25 cellular contexts compared by ENCODE assay signal in genomic region chr7:98027342-98028033, GRCh38. TPM values are rescaled to one million over a fixed set of nuclear protein-coding genes. Genes with fewer than 3 reads are reported as not detected.
DNase-seq lines count a peak whose midpoint lies in the region; ATAC-seq, FAIRE-seq and TF ChIP-seq lines count a peak whose summit lies in the region.
"Had no signal": no experiment of that assay in that cellular context is flagged by ENCODE, and none has a peak within 500 bp of the region (broad histone marks: within the 10 kb centered on the region; RNA-seq: fewer than 3 reads in every experiment).

No MANE protein-coding gene starts in this region.

- H3K4me1 ChIP-seq in breast epithelium: no peaks in the 10 kb centered on the region
- H3K4me1 ChIP-seq in HEK293 (ENCODE audit: control insufficient read depth, insufficient read depth, low read length): no peaks in the 10 kb centered on the region
- H3K4me1 ChIP-seq: BLaER1 treated with 17β-estradiol and CSF1 and Interleukin-3, amounts not matched to agents 10 nM and 100 nM; Peyer's patch had no signal

- H3K4me3 Mint-ChIP-seq in MCF 10A (ENCODE audit: unreplicated experiment) (no peak overlapping the region), WTC11 (no peak overlapping the region)
- no peak overlapping the region for H3K4me3 Mint-ChIP-seq in activated CD4-positive, alpha-beta T cell treated with anti-CD3 and anti-CD28 coated beads, Interleukin-2, amount 10 ng/mL, durations not matched to agents 24 days and 14 days
- H3K4me3 Mint-ChIP-seq: CD8-positive, alpha-beta T cell; HFFc6; T-helper 17 cell had no signal

- no peak overlapping the region for H3K4me3 ChIP-seq in breast epithelium
- no peak overlapping the region for H3K4me3 ChIP-seq in HEK293 (ENCODE audit: low read depth, low read length)
- H3K4me3 ChIP-seq: BLaER1 treated with 17β-estradiol and CSF1 and Interleukin-3, amounts not matched to agents 10 nM and 100 nM; Peyer's patch had no signal

- no peaks in the 10 kb centered on the region for H3K36me3 ChIP-seq in breast epithelium
- H3K36me3 ChIP-seq in HEK293 (ENCODE audit: control insufficient read depth in 2 of 2, insufficient read depth in 1 of 2, low read length in 2 of 2): no peaks in the 10 kb centered on the region
- H3K36me3 ChIP-seq: BLaER1 treated with 17β-estradiol and CSF1 and Interleukin-3, amounts not matched to agents 10 nM and 100 nM; Peyer's patch had no signal

- peaks cover 6% of the 10 kb centered on the region for H3K4me1 Mint-ChIP-seq in MCF 10A (ENCODE audit: insufficient read depth, unreplicated experiment)
- no peaks in the 10 kb centered on the region for H3K4me1 Mint-ChIP-seq in WTC11
- H3K4me1 Mint-ChIP-seq in activated CD4-positive, alpha-beta T cell treated with anti-CD3 and anti-CD28 coated beads, Interleukin-2, amount 10 ng/mL, durations not matched to agents 24 days and 14 days: no peaks in the 10 kb centered on the region
- H3K4me1 Mint-ChIP-seq: T-helper 17 cell had no signal

- H3K27me3 ChIP-seq in breast epithelium: no peaks in the 10 kb centered on the region
- H3K27me3 ChIP-seq: BLaER1 treated with 17β-estradiol and CSF1 and Interleukin-3, amounts not matched to agents 10 nM and 100 nM; Peyer's patch had no signal

- TF ChIP-seq POLR2A in breast epithelium (IDR thresholded peaks at IDR 0.05): no peak

- intact Hi-C loops in MCF 10A (cut with micrococcal nuclease): no loop called here
- intact Hi-C loops in breast epithelium (cut with DNase I; ENCODE audit: low total_unique reads): loop anchor here (10.0 kb wide), 1 partner anchor 137 kb away; no protein-coding TSS in a partner anchor
- intact Hi-C loops in activated CD4-positive, alpha-beta T cell treated with anti-CD3 and anti-CD28 coated beads, Interleukin-2, amount 10 ng/mL, durations not matched to agents 24 days and 14 days (cut with micrococcal nuclease): no loop called here

- TF ChIP-seq CTCF in MCF 10A (IDR thresholded peaks at IDR 0.05; ENCODE audit: unreplicated experiment): no peak
- no peak for TF ChIP-seq CTCF in breast epithelium (IDR thresholded peaks at IDR 0.05)
- TF ChIP-seq CTCF in HEK293 (tag by site-specific recombination; IDR thresholded peaks at IDR 0.05): no peak
- TF ChIP-seq CTCF in WTC11 (IDR thresholded peaks at IDR 0.05): no peak

- ATAC-seq in WTC11: no peak
- no peak for ATAC-seq in GM18870 (IDR thresholded peaks at IDR 0.05; ENCODE audit: unreplicated experiment)
- ATAC-seq: CD8-positive, alpha-beta T cell; T-helper 17 cell had no signal

- CTCF ChIA-PET in MCF 10A (lab: Yijun Ruan, JAX): interaction anchor here (0.5 to 18.5 kb wide), 2 partner anchors 143 to 874 kb away, joined by 3 to 739 read pairs; no protein-coding TSS in a partner anchor
- CTCF ChIA-PET in HEK293 (lab: Yijun Ruan, JAX): no interaction called here
- CTCF ChIA-PET in WTC11 (lab: Charles Lee): interaction anchor here (0.7 kb wide), 1 partner anchor 124 kb away, joined by 6 read pairs; no protein-coding TSS in a partner anchor

- H3K27me3 Mint-ChIP-seq in MCF 10A (ENCODE audit: insufficient read depth, unreplicated experiment) (peaks cover 12% of the 10 kb centered on the region), WTC11 (ENCODE audit: low read depth) (no peaks in the 10 kb centered on the region)
- no peaks in the 10 kb centered on the region for H3K27me3 Mint-ChIP-seq in activated CD4-positive, alpha-beta T cell treated with anti-CD3 and anti-CD28 coated beads, Interleukin-2, amount 10 ng/mL, durations not matched to agents 24 days and 14 days

- FAIRE-seq in urothelium cell line (lab: Jason Lieb, UNC): no peak
- FAIRE-seq: G401.6, GM19239, H54 had no signal

- H3K27ac Mint-ChIP-seq in MCF 10A (ENCODE audit: low read depth, unreplicated experiment) (peak overlapping the region; percentile 10), WTC11 (no peak overlapping the region)
- no peak overlapping the region for H3K27ac Mint-ChIP-seq in activated CD4-positive, alpha-beta T cell treated with anti-CD3 and anti-CD28 coated beads, Interleukin-2, amount 10 ng/mL, durations not matched to agents 24 days and 14 days
- H3K27ac Mint-ChIP-seq: CD8-positive, alpha-beta T cell; HFFc6; T-helper 17 cell had no signal

- no TSS peak for BruUV-seq in MCF 10A (replicated peaks; lab: Mats Ljungman, UMichigan)

- DNase-seq in MCF 10A (ENCODE audit: unreplicated experiment) (no peak), breast epithelium (ENCODE audit: low spot score in 2 of 2) (no peak), WTC11 (ENCODE audit: low spot score) (no peak), urothelium cell line (ENCODE audit: low spot score) (peak; percentile 59), NCI-H2029 (lab: John Stamatoyannopoulos, UW) (no peak)
- DNase-seq in activated CD4-positive, alpha-beta T cell treated with anti-CD3 and anti-CD28 coated beads, Interleukin-2, amount 10 ng/mL, durations not matched to agents 24 days and 14 days: no peak
- DNase-seq: CD8-positive, alpha-beta T cell; HFFc6; MV-4-11; NCI-H1694; NCI-H2081 treated with DMSO at 0.1 percent for 48 hours; NCI-H2171 treated with DMSO at 0.1 percent for 48 hours; NCI-H446 treated with DMSO at 0.1 percent for 48 hours; NCI-H526 treated with DMSO at 0.1 percent for 48 hours; Peyer's patch; T-helper 17 cell had no signal

- no peak overlapping the region for H3K27ac ChIP-seq in breast epithelium
- no peak overlapping the region for H3K27ac ChIP-seq in HEK293 (ENCODE audit: extremely low read depth, low read depth, low read length)
- H3K27ac ChIP-seq: BLaER1 treated with 17β-estradiol and CSF1 and Interleukin-3, amounts not matched to agents 10 nM and 100 nM; HL-60; KMS-11; Peyer's patch had no signal

- H3K36me3 Mint-ChIP-seq in MCF 10A (ENCODE audit: insufficient read depth, unreplicated experiment) (no peaks in the 10 kb centered on the region), WTC11 (no peaks in the 10 kb centered on the region)
- H3K36me3 Mint-ChIP-seq in activated CD4-positive, alpha-beta T cell treated with anti-CD3 and anti-CD28 coated beads, Interleukin-2, amount 10 ng/mL, durations not matched to agents 24 days and 14 days (ENCODE audit: low read depth): no peaks in the 10 kb centered on the region
- H3K36me3 Mint-ChIP-seq: CD8-positive, alpha-beta T cell had no signal

- H3K9me3 Mint-ChIP-seq in MCF 10A (ENCODE audit: unreplicated experiment) (no peaks in the 10 kb centered on the region), WTC11 (no peaks in the 10 kb centered on the region)
- no peaks in the 10 kb centered on the region for H3K9me3 Mint-ChIP-seq in activated CD4-positive, alpha-beta T cell treated with anti-CD3 and anti-CD28 coated beads, Interleukin-2, amount 10 ng/mL, durations not matched to agents 24 days and 14 days
- H3K9me3 Mint-ChIP-seq: HFFc6 had no signal

- POLR2A ChIA-PET in MCF 10A (lab: Yijun Ruan, JAX) (no interaction called here), HEK293 (lab: Yijun Ruan, JAX) (no interaction called here), WTC11 (lab: Charles Lee) (no interaction called here)

- H3K9me3 ChIP-seq in breast epithelium (no peaks in the 10 kb centered on the region), HEK293 (ENCODE audit: control insufficient read depth, insufficient read depth, low read depth, low read length) (no peaks in the 10 kb centered on the region)
- H3K9me3 ChIP-seq: Peyer's patch had no signal

TF ChIP-seq in HEK293, 187 proteins besides CTCF, POLR2A, EP300 and RAD21:
- TF ChIP-seq ZNF138 (tag by site-specific recombination; IDR thresholded peaks at IDR 0.05; ENCODE audit: borderline replicate concordance): no peak
- TF ChIP-seq ZNF19 (tag by site-specific recombination; IDR thresholded peaks at IDR 0.05; ENCODE audit: low read depth): no peak
- peak; percentile 91 for TF ChIP-seq PRDM1 (tag by site-specific recombination; IDR thresholded peaks at IDR 0.05)
- TF ChIP-seq ZFP41 (tag by site-specific recombination; IDR thresholded peaks at IDR 0.05; ENCODE audit: borderline replicate concordance): no peak
- peak; percentile 56; the same call in 1 of the 2 replicates for TF ChIP-seq ZNF366 (tag by site-specific recombination; conservative IDR thresholded peaks at IDR 0.05)
- TF ChIP-seq ZNF76 (tag by site-specific recombination; IDR thresholded peaks at IDR 0.05; ENCODE audit: borderline replicate concordance, low read depth): no peak

TF ChIP-seq in WTC11, 78 proteins besides CTCF, POLR2A, EP300 and RAD21 (continues in another document):
- TF ChIP-seq, protein P1, sequence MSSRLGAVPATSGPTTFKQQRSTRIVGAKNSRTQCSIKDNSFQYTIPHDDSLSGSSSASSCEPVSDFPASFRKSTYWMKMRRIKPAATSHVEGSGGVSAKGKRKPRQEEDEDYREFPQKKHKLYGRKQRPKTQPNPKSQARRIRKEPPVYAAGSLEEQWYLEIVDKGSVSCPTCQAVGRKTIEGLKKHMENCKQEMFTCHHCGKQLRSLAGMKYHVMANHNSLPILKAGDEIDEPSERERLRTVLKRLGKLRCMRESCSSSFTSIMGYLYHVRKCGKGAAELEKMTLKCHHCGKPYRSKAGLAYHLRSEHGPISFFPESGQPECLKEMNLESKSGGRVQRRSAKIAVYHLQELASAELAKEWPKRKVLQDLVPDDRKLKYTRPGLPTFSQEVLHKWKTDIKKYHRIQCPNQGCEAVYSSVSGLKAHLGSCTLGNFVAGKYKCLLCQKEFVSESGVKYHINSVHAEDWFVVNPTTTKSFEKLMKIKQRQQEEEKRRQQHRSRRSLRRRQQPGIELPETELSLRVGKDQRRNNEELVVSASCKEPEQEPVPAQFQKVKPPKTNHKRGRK (CRISPR knock-in tag; IDR thresholded peaks at IDR 0.05; ENCODE audit: borderline replicate concordance): 0 out of 2 replicates have a peak, but pooled peaks have one; percentile 62
- TF ChIP-seq SMAD4 (CRISPR knock-in tag; IDR thresholded peaks at IDR 0.05) (no peak), MXD4 (CRISPR knock-in tag; IDR thresholded peaks at IDR 0.05; ENCODE audit: borderline replicate concordance) (no peak)

RNA-seq across cellular contexts. Expression of gene OCM2, which starts 37.5 kb away (rescaled TPM):
- total RNA-seq in MCF 10A (2022) (not detected in 2 replicates), breast epithelium (not detected), WTC11 (2021) (not detected in 3 replicates)
- total RNA-seq in activated CD4-positive, alpha-beta T cell treated with anti-CD3 and anti-CD28 coated beads, Interleukin-2, amount 10 ng/mL, durations not matched to agents 24 days and 14 days: not detected in 2 replicates
- total RNA-seq: CD8-positive, alpha-beta T cell; HFFc6; HT-29; Peyer's patch; T-helper 17 cell had no signal
